Comparison of ENCODE assay signal across 1 cellular context in the genomic region with DNA sequence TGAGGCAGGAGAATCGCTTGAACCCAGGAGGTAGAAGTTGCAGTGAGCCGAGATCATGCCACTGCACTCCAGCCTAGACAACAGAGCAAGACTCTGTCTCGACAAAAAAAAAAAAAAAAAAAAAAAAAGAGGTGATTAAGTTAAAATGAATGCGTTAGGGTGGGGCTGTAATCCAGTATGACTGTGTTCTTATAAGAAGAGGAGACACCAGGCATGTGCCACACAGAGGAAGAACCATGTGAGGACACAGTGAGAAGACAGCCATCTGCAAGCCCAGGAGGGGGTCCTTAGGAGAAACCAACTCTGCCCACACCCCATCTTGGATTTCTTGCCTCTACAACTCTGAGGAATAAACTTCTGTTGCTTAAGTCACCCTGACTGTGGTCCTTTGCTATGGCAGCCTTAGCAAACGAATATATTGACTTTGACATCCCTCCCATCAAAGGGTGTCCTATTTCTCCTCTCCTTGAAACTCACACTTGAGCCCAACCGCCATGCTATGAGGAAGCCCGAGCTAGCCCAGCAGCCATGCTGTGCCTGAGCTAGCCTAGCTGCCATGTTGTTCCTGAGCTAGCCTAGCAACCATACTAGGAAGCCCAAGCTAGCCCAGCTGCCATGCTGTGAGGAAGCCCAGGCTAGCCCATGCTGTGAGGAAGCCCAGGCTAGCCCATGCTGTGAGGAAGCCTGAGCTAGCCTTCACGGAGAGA.
TF ChIP-seq lines count a peak whose summit lies in the region.

No MANE protein-coding gene starts in this region.

TF ChIP-seq in SK-N-SH, 30 proteins besides CTCF, POLR2A, EP300 and RAD21 (continued from another document):
- TF ChIP-seq, protein P1, sequence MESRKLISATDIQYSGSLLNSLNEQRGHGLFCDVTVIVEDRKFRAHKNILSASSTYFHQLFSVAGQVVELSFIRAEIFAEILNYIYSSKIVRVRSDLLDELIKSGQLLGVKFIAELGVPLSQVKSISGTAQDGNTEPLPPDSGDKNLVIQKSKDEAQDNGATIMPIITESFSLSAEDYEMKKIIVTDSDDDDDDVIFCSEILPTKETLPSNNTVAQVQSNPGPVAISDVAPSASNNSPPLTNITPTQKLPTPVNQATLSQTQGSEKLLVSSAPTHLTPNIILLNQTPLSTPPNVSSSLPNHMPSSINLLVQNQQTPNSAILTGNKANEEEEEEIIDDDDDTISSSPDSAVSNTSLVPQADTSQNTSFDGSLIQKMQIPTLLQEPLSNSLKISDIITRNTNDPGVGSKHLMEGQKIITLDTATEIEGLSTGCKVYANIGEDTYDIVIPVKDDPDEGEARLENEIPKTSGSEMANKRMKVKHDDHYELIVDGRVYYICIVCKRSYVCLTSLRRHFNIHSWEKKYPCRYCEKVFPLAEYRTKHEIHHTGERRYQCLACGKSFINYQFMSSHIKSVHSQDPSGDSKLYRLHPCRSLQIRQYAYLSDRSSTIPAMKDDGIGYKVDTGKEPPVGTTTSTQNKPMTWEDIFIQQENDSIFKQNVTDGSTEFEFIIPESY (IDR thresholded peaks at IDR 0.05; ENCODE audit: borderline replicate concordance, low read depth) = no peak
- TF ChIP-seq TEAD4 (IDR thresholded peaks at IDR 0.05; ENCODE audit: borderline replicate concordance, insufficient read depth) (no peak), MEF2A (IDR thresholded peaks at IDR 0.05; ENCODE audit: borderline replicate concordance, low read depth) (no peak), GABPA (IDR thresholded peaks at IDR 0.05; ENCODE audit: low read depth) (no peak)
